14 cellular contexts compared by ENCODE assay signal in the genomic region with DNA sequence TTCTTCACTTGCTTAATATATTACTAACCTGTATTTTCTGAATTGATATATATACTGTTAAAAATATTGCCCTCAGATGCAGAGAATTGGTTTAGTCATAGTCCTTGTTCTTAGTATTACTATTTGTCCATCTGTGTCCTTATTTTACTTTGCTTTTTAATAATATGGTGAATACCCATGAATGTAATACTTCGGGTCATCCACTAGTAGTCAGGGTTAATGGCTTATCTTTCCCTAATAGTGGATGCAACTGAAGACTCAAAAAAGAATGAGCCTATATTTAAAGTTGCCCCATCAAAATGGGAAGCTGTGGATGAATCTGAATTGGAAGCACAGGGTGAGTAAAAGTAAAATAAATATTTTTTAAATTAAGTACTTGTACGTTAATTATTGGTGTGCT. TPM values are rescaled to one million over a fixed set of nuclear protein-coding genes. Genes with fewer than 3 reads are reported as not detected.
A peak's percentile ranks its signal among the peaks of the same experiment; 100 is the strongest.
DNase-seq lines count a peak whose midpoint lies in the region; ATAC-seq and TF ChIP-seq lines count a peak whose summit lies in the region.
"Had no signal": no experiment of that assay in that cellular context is flagged by ENCODE, and none has a peak within 500 bp of the region (broad histone marks: within the 10 kb centered on the region; RNA-seq: fewer than 3 reads in every experiment).

No MANE protein-coding gene starts in this region.

- H3K36me3 Mint-ChIP-seq in HFFc6 (ENCODE audit: low read depth) = peaks cover 12% of the 10 kb centered on the region

- H3K9me3 Mint-ChIP-seq in HFFc6 = no peaks in the 10 kb centered on the region
- H3K9me3 Mint-ChIP-seq: activated naive CD4-positive, alpha-beta T cell treated with anti-CD3 and anti-CD28 coated beads, Interleukin-2, amount 50 U/mL, for 72 hours; central memory CD8-positive, alpha-beta T cell had no signal

- H3K79me2 ChIP-seq in DND-41 (ENCODE audit: insufficient read depth, low read length) = peaks cover 20% of the 10 kb centered on the region

- peaks cover 10% of the 10 kb centered on the region for H3K4me1 Mint-ChIP-seq in HFFc6 (ENCODE audit: low read depth)

- TF ChIP-seq CTCF in DND-41 (IDR thresholded peaks at IDR 0.05; ENCODE audit: borderline replicate concordance, extremely low read depth, low read length, poor library complexity, severe bottlenecking) = peak; percentile 8
- peak; percentile 55 for TF ChIP-seq CTCF in HFFc6 (IDR thresholded peaks at IDR 0.05)
- TF ChIP-seq CTCF in foreskin keratinocyte (conservative IDR thresholded peaks at IDR 0.05) = peak; percentile 33

- no peak overlapping the region for H3K4me3 Mint-ChIP-seq in HFFc6
- H3K4me3 Mint-ChIP-seq: activated CD8-positive, alpha-beta memory T cell treated with anti-CD3 and anti-CD28 coated beads, Interleukin-2, amount 10 ng/mL, durations not matched to agents 7 days and 5 days; central memory CD8-positive, alpha-beta T cell had no signal

- no peak overlapping the region for H2AFZ ChIP-seq in DND-41 (ENCODE audit: low read depth, low read length)

- H3K27me3 ChIP-seq in DND-41 (ENCODE audit: insufficient read depth, low read length, poor library complexity) = no peaks in the 10 kb centered on the region
- no peaks in the 10 kb centered on the region for H3K27me3 ChIP-seq in foreskin keratinocyte
- H3K27me3 ChIP-seq: testis had no signal

- H3K4me2 ChIP-seq in DND-41 (ENCODE audit: insufficient read depth, low read length) = no peak overlapping the region

- no peak overlapping the region for H3K9ac ChIP-seq in DND-41 (ENCODE audit: low read depth, low read length)

- H4K20me1 ChIP-seq in DND-41 (ENCODE audit: insufficient read depth, low read length) = no peaks in the 10 kb centered on the region

- DNase-seq in DND-41 = no peak
- DNase-seq in HFFc6 = no peak
- no peak for DNase-seq in foreskin keratinocyte
- DNase-seq in NCI-H748 (lab: John Stamatoyannopoulos, UW; ENCODE audit: unreplicated experiment) = no peak
- DNase-seq in DMS114 treated with DMSO at 0.1 percent for 48 hours (lab: John Stamatoyannopoulos, UW; ENCODE audit: unreplicated experiment) = no peak
- no peak for DNase-seq in NCI-H2171 treated with DMSO at 0.1 percent for 48 hours (lab: John Stamatoyannopoulos, UW)
- DNase-seq: activated CD8-positive, alpha-beta memory T cell treated with anti-CD3 and anti-CD28 coated beads, Interleukin-2, amount 10 ng/mL, durations not matched to agents 7 days and 5 days; NCI-H345; testis had no signal

- H3K27me3 Mint-ChIP-seq in HFFc6 (ENCODE audit: insufficient read depth) = no peaks in the 10 kb centered on the region
- H3K27me3 Mint-ChIP-seq: activated CD8-positive, alpha-beta memory T cell treated with anti-CD3 and anti-CD28 coated beads, Interleukin-2, amount 10 ng/mL, durations not matched to agents 7 days and 5 days; central memory CD8-positive, alpha-beta T cell had no signal

- no peak overlapping the region for H3K27ac Mint-ChIP-seq in HFFc6

- H3K9me3 ChIP-seq in DND-41 (ENCODE audit: insufficient read depth, low read length, severe bottlenecking) = no peaks in the 10 kb centered on the region
- H3K9me3 ChIP-seq: testis had no signal

- H3K27ac ChIP-seq in DND-41 (ENCODE audit: low read length) = no peak overlapping the region
- H3K27ac ChIP-seq in foreskin keratinocyte = no peak overlapping the region
- H3K27ac ChIP-seq: testis had no signal

- no peak for ATAC-seq in DND-41 (ENCODE audit: insufficient read depth, low read depth)
- ATAC-seq in SK-N-SH treated with all-trans-retinoic acid at 6 μM for 48 hours = peak; percentile 41; the same call in 1 of the 3 replicates
- peak; percentile 54 for ATAC-seq in foreskin keratinocyte
- no peak for ATAC-seq in GM21737 (IDR thresholded peaks at IDR 0.05; ENCODE audit: unreplicated experiment)
- ATAC-seq: activated CD8-positive, alpha-beta memory T cell treated with anti-CD3 and anti-CD28 coated beads, Interleukin-2, amount 10 ng/mL, durations not matched to agents 7 days and 5 days; activated naive CD4-positive, alpha-beta T cell treated with anti-CD3 and anti-CD28 coated beads, Interleukin-2, amount 50 U/mL, for 72 hours; Right ventricle myocardium inferior had no signal

- no peak overlapping the region for H3K4me3 ChIP-seq in DND-41 (ENCODE audit: low read depth in 1 of 2, low read length in 2 of 2)
- H3K4me3 ChIP-seq: testis had no signal

- peaks cover 90% of the 10 kb centered on the region for H3K36me3 ChIP-seq in DND-41 (ENCODE audit: insufficient read depth, low read length)

- H3K4me1 ChIP-seq in DND-41 (ENCODE audit: insufficient read depth, low read length) (no peaks in the 10 kb centered on the region), foreskin keratinocyte (no peaks in the 10 kb centered on the region)
- H3K4me1 ChIP-seq: testis had no signal

TF ChIP-seq in SK-N-SH treated with all-trans-retinoic acid at 6 μM for 48 hours, 23 proteins besides CTCF, POLR2A, EP300 and RAD21 (continues in another document):
- TF ChIP-seq, protein P1, sequence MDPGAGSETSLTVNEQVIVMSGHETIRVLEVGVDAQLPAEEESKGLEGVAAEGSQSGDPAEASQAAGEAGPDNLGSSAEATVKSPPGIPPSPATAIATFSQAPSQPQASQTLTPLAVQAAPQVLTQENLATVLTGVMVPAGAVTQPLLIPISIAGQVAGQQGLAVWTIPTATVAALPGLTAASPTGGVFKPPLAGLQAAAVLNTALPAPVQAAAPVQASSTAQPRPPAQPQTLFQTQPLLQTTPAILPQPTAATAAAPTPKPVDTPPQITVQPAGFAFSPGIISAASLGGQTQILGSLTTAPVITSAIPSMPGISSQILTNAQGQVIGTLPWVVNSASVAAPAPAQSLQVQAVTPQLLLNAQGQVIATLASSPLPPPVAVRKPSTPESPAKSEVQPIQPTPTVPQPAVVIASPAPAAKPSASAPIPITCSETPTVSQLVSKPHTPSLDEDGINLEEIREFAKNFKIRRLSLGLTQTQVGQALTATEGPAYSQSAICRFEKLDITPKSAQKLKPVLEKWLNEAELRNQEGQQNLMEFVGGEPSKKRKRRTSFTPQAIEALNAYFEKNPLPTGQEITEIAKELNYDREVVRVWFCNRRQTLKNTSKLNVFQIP (CRISPR knock-in tag; IDR thresholded peaks at IDR 0.05; ENCODE audit: borderline replicate concordance, low read depth) = no peak
- TF ChIP-seq BACH2 (CRISPR knock-in tag; IDR thresholded peaks at IDR 0.05; ENCODE audit: borderline replicate concordance) = no peak
- TF ChIP-seq TOX (CRISPR knock-in tag; IDR thresholded peaks at IDR 0.05; ENCODE audit: borderline replicate concordance) = no peak
- no peak for TF ChIP-seq ISL1 (CRISPR knock-in tag; IDR thresholded peaks at IDR 0.05)
- no peak for TF ChIP-seq ZNF8 (CRISPR knock-in tag; IDR thresholded peaks at IDR 0.05)
- TF ChIP-seq PATZ1 (CRISPR knock-in tag; IDR thresholded peaks at IDR 0.05; ENCODE audit: borderline replicate concordance) = no peak
- TF ChIP-seq ESRRG (CRISPR knock-in tag; IDR thresholded peaks at IDR 0.05) = no peak
- no peak for TF ChIP-seq CSRNP3 (CRISPR knock-in tag; IDR thresholded peaks at IDR 0.05)
- TF ChIP-seq GLIS3 (CRISPR knock-in tag; IDR thresholded peaks at IDR 0.05) = no peak
- no peak for TF ChIP-seq ZFP30 (CRISPR knock-in tag; IDR thresholded peaks at IDR 0.05)
- TF ChIP-seq ZFP3 (CRISPR knock-in tag; IDR thresholded peaks at IDR 0.05) = no peak
- no peak for TF ChIP-seq OSR1 (CRISPR knock-in tag; IDR thresholded peaks at IDR 0.05)
- TF ChIP-seq CREB5 (CRISPR knock-in tag; IDR thresholded peaks at IDR 0.05; ENCODE audit: low read depth) = no peak
- no peak for TF ChIP-seq CSDC2 (CRISPR knock-in tag; IDR thresholded peaks at IDR 0.05)
- TF ChIP-seq TCF4 (CRISPR knock-in tag; IDR thresholded peaks at IDR 0.05; ENCODE audit: borderline replicate concordance) = no peak
- TF ChIP-seq ZNF70 (CRISPR knock-in tag; IDR thresholded peaks at IDR 0.05) = no peak

RNA-seq across cellular contexts. Expression of gene U2SURP, which starts 36.5 kb away (rescaled TPM):
- 10 to 100 TPM; 55.3 to 71.4 (median 67.1) TPM for total RNA-seq in HFFc6 (2021; fragmentation: NEBNext Ultra II Directional; extraction: Animal tissue kit (Norgen Biotek cat#: 25700))
- 98.4 and 98.5 TPM in 2 replicates for total RNA-seq in foreskin keratinocyte
- polyA plus RNA-seq in foreskin keratinocyte = 27.5 and 35.2 TPM in 2 replicates

Comparison
In these comparisons a context has a peak if more than half of its experiments do, and no peak if none do; other contexts are left out.
1. ATAC-seq: peak in SK-N-SH treated with all-trans-retinoic acid at 6 μM for 48 hours (single experiment) and foreskin keratinocyte (single experiment); none in DND-41 (single experiment) and GM21737 (single experiment).
2. Peak in every context shown above with its lines, with median percentiles within 50 percentile points of each other: CTCF ChIP-seq.